In genomic region chr20:6898928-6899327, GRCh38 we compare ENCODE assay signal across 28 cellular contexts.
"Had no signal": no experiment of that assay in that cellular context is flagged by ENCODE, and none has a peak within 500 bp of the region (broad histone marks: within the 10 kb centered on the region; RNA-seq: fewer than 3 reads in every experiment).

No MANE protein-coding gene starts in this region.

- H3K36me3 Mint-ChIP-seq: memory B cell; mesothelial cell of epicardium; naive B cell; natural killer cell treated with Interleukin-12 subunit alpha and Interleukin-12 subunit beta and Interleukin-15 and Interleukin-18, amount 100 ng/mL, for 72 hours had no signal

- H3K27ac Mint-ChIP-seq: effector memory CD8-positive, alpha-beta T cell; memory B cell; mesothelial cell of epicardium; naive B cell; natural killer cell treated with Interleukin-12 subunit alpha and Interleukin-12 subunit beta and Interleukin-15 and Interleukin-18, amount 100 ng/mL, for 72 hours; progenitor cell of endocrine pancreas; stimulated activated naive CD8-positive, alpha-beta T cell treated with anti-CD3 and anti-CD28 coated beads, Interleukin-15, amount 100 ng/mL, for 72 hours had no signal

- H3K4me3 Mint-ChIP-seq: effector memory CD8-positive, alpha-beta T cell; memory B cell; mesothelial cell of epicardium; naive B cell; natural killer cell treated with Interleukin-12 subunit alpha and Interleukin-12 subunit beta and Interleukin-15 and Interleukin-18, amount 100 ng/mL, for 72 hours; neural crest cell; stimulated activated naive CD8-positive, alpha-beta T cell treated with anti-CD3 and anti-CD28 coated beads, Interleukin-15, amount 100 ng/mL, for 72 hours had no signal

- ATAC-seq: effector memory CD8-positive, alpha-beta T cell; gastrocnemius medialis; left lobe of liver; mucosa of descending colon; natural killer cell treated with Interleukin-12 subunit alpha and Interleukin-12 subunit beta and Interleukin-15 and Interleukin-18, amount 100 ng/mL, for 72 hours; sciatic nerve; stimulated activated naive CD8-positive, alpha-beta T cell treated with anti-CD3 and anti-CD28 coated beads, Interleukin-15, amount 100 ng/mL, for 72 hours; upper lobe of right lung had no signal

- H3K4me1 Mint-ChIP-seq: memory B cell; naive B cell; stimulated activated naive CD8-positive, alpha-beta T cell treated with anti-CD3 and anti-CD28 coated beads, Interleukin-15, amount 100 ng/mL, for 72 hours had no signal

- H3K27me3 Mint-ChIP-seq: effector memory CD8-positive, alpha-beta T cell; memory B cell; naive B cell; natural killer cell treated with Interleukin-12 subunit alpha and Interleukin-12 subunit beta and Interleukin-15 and Interleukin-18, amount 100 ng/mL, for 72 hours; stimulated activated naive CD8-positive, alpha-beta T cell treated with anti-CD3 and anti-CD28 coated beads, Interleukin-15, amount 100 ng/mL, for 72 hours had no signal

- H3K4me1 ChIP-seq: gastrocnemius medialis, parathyroid adenoma, right atrium auricular region, suprapubic skin, transverse colon, upper lobe of right lung, uterus had no signal

- H3K36me3 ChIP-seq: gastrocnemius medialis, right atrium auricular region, suprapubic skin, transverse colon, upper lobe of right lung, uterus had no signal

- H3K27ac ChIP-seq: gastrocnemius medialis, parathyroid adenoma, right atrium auricular region, suprapubic skin, transverse colon, upper lobe of right lung, uterus had no signal

- H3K9me3 Mint-ChIP-seq: neural crest cell had no signal

- H3K27me3 ChIP-seq: gastrocnemius medialis, right atrium auricular region, transverse colon, upper lobe of right lung, uterus had no signal

- H3K9me3 ChIP-seq: gastrocnemius medialis, mucosa of descending colon, right atrium auricular region, suprapubic skin, transverse colon, upper lobe of right lung, uterus had no signal

- H3K4me3 ChIP-seq: gastrocnemius medialis, lung, mucosa of descending colon, right atrium auricular region, smooth muscle cell, suprapubic skin, transverse colon, upper lobe of right lung, uterus had no signal

- DNase-seq: cortex of kidney; effector memory CD8-positive, alpha-beta T cell; gastrocnemius medialis; head of caudate nucleus; kidney; mucosa of descending colon; naive B cell; stimulated activated CD4-positive, alpha-beta T cell treated with anti-CD3 and anti-CD28 coated beads, Interleukin-12 subunit alpha, Interleukin-12 subunit beta, amount 100 ng/mL, for 4 hours; stimulated activated CD4-positive, alpha-beta T cell treated with anti-CD3 and anti-CD28 coated beads, Interleukin-1b, Interleukin-23, amount 100 ng/mL, for 48 hours; stimulated activated CD4-positive, alpha-beta T cell treated with anti-CD3 and anti-CD28 coated beads, Interleukin-4, amount 100 ng/mL, for 1 hour; stimulated activated CD8-positive, alpha-beta memory T cell treated with anti-CD3 and anti-CD28 coated beads, Interleukin-4, amount 100 ng/mL, for 48 hours; stimulated activated naive CD4-positive, alpha-beta T cell; stimulated activated naive CD8-positive, alpha-beta T cell treated with anti-CD3 and anti-CD28 coated beads, Interleukin-15, amount 100 ng/mL, for 72 hours; transverse colon; upper lobe of right lung; uterus had no signal
